Comparison of ENCODE assay signal across 9 cellular contexts in genomic region chr22:26658671-26659478, GRCh38. TPM values are rescaled to one million over a fixed set of nuclear protein-coding genes. Genes with fewer than 3 reads are reported as not detected.
A peak's percentile ranks its signal among the peaks of the same experiment; 100 is the strongest.
DNase-seq lines count a peak whose midpoint lies in the region; ATAC-seq and TF ChIP-seq lines count a peak whose summit lies in the region.
"Had no signal": no experiment of that assay in that cellular context is flagged by ENCODE, and none has a peak within 500 bp of the region (broad histone marks: within the 10 kb centered on the region; RNA-seq: fewer than 3 reads in every experiment).

No MANE protein-coding gene starts in this region.

- no peaks in the 10 kb centered on the region for H3K27me3 Mint-ChIP-seq in CD8-positive, alpha-beta memory T cell
- no peaks in the 10 kb centered on the region for H3K27me3 Mint-ChIP-seq in activated naive CD8-positive, alpha-beta T cell

- H3K27ac Mint-ChIP-seq in CD8-positive, alpha-beta memory T cell: peak overlapping the region; percentile 78 to 98 (median 94)
- peak overlapping the region; percentile 83 for H3K27ac Mint-ChIP-seq in activated naive CD8-positive, alpha-beta T cell

- peak; percentile 51 to 87 (median 61) for DNase-seq in CD8-positive, alpha-beta memory T cell
- DNase-seq in NB4 (ENCODE audit: low read depth) (peak; percentile 84), SKM-1 (lab: John Stamatoyannopoulos, UW; ENCODE audit: unreplicated experiment) (peak; percentile 48), left cardiac atrium (peak; percentile 61), gastrocnemius medialis (peak; percentile 33 to 68)

- H3K9me3 Mint-ChIP-seq in CD8-positive, alpha-beta memory T cell: no peaks in the 10 kb centered on the region
- no peaks in the 10 kb centered on the region for H3K9me3 Mint-ChIP-seq in activated naive CD8-positive, alpha-beta T cell (ENCODE audit: low read depth)

- peaks cover 0 to 31% (median 0%) of the 10 kb centered on the region in 3 donors for H3K36me3 Mint-ChIP-seq in CD8-positive, alpha-beta memory T cell
- no peaks in the 10 kb centered on the region for H3K36me3 Mint-ChIP-seq in activated naive CD8-positive, alpha-beta T cell

- ATAC-seq in GM21723 (IDR thresholded peaks at IDR 0.05; ENCODE audit: unreplicated experiment): peak; percentile 68
- ATAC-seq in left cardiac atrium: peak; percentile 79 to 93
- peak; percentile 86 to 90 for ATAC-seq in gastrocnemius medialis
- no peak for ATAC-seq in HG03097 (IDR thresholded peaks at IDR 0.05; ENCODE audit: low FRiP score, unreplicated experiment)

- H3K4me1 ChIP-seq in CD8-positive, alpha-beta memory T cell (ENCODE audit: insufficient read depth, low read length): peaks cover 19% of the 10 kb centered on the region
- peaks cover 14 to 24% of the 10 kb centered on the region in 2 donors for H3K4me1 ChIP-seq in gastrocnemius medialis

- H3K4me3 ChIP-seq in CD8-positive, alpha-beta memory T cell (ENCODE audit: low read length): peak overlapping the region; percentile 93
- H3K4me3 ChIP-seq in NB4 (ENCODE audit: low read depth, low read length): peak overlapping the region; percentile 30
- H3K4me3 ChIP-seq in gastrocnemius medialis: peak overlapping the region in 3 of 4 donors; percentile 32 to 53 (median 40)

- peaks cover 31 to 58% (median 39%) of the 10 kb centered on the region in 3 donors for H3K4me1 Mint-ChIP-seq in CD8-positive, alpha-beta memory T cell
- H3K4me1 Mint-ChIP-seq in activated naive CD8-positive, alpha-beta T cell (ENCODE audit: low read depth): peaks cover 21% of the 10 kb centered on the region

- no peak for TF ChIP-seq CTCF in NB4 (IDR thresholded peaks at IDR 0.05; ENCODE audit: low read depth, low read length)
- no peak for TF ChIP-seq CTCF in gastrocnemius medialis (IDR thresholded peaks at IDR 0.05 in 4 of 5, conservative IDR thresholded peaks at IDR 0.05 in 1 of 5)

- H3K9me3 ChIP-seq in CD8-positive, alpha-beta memory T cell (ENCODE audit: low read length): no peaks in the 10 kb centered on the region
- no peaks in the 10 kb centered on the region for H3K9me3 ChIP-seq in gastrocnemius medialis

- intact Hi-C loops in left cardiac atrium (cut with DNase I): no loop called here
- intact Hi-C loops in gastrocnemius medialis (cut with DNase I; ENCODE audit: low total_unique reads): no loop called here

- CTCF ChIA-PET in CD8-positive, alpha-beta memory T cell (lab: Charles Lee): interaction anchor here (1.0 kb wide), 1 partner anchor 156 kb away, joined by 3 read pairs; no protein-coding TSS in a partner anchor

- H3K36me3 ChIP-seq in CD8-positive, alpha-beta memory T cell (ENCODE audit: insufficient read depth, low read length): no peaks in the 10 kb centered on the region
- no peaks in the 10 kb centered on the region for H3K36me3 ChIP-seq in gastrocnemius medialis

- TF ChIP-seq POLR2A in NB4 (IDR thresholded peaks at IDR 0.05; ENCODE audit: extremely low read depth, insufficient read length) (no peak), gastrocnemius medialis (IDR thresholded peaks at IDR 0.05) (no peak)

- peak overlapping the region; percentile 38 for H3K27ac ChIP-seq in CD8-positive, alpha-beta memory T cell (ENCODE audit: low read depth, low read length)
- H3K27ac ChIP-seq in gastrocnemius medialis: no peak overlapping the region

- no peaks in the 10 kb centered on the region for H3K27me3 ChIP-seq in CD8-positive, alpha-beta memory T cell (ENCODE audit: insufficient read depth, low read length, poor library complexity, severe bottlenecking)
- peaks cover 36 to 46% (median 36%) of the 10 kb centered on the region in 3 donors for H3K27me3 ChIP-seq in gastrocnemius medialis

- H3K4me3 Mint-ChIP-seq in CD8-positive, alpha-beta memory T cell: peak overlapping the region; percentile 92 to 99 (median 96)
- H3K4me3 Mint-ChIP-seq in activated naive CD8-positive, alpha-beta T cell: peak overlapping the region; percentile 91

- POLR2A ChIA-PET in CD8-positive, alpha-beta memory T cell (lab: Charles Lee): interaction anchor here (1.0 to 1.4 kb wide), 2 partner anchors 14 to 15 kb away, joined by 5 to 7 read pairs; no protein-coding TSS in a partner anchor

- in situ Hi-C loops in gastrocnemius medialis (cut with MboI; ENCODE audit: low sequenced_read_pairs in 4 of 4): no loop called here

RNA-seq across cellular contexts. Expression of gene MIAT, which starts 1.5 kb away (rescaled TPM):
- total RNA-seq in CD8-positive, alpha-beta memory T cell: 10 to 100 TPM; 52.2 to 57.5 TPM
- 3.9 TPM for polyA plus RNA-seq in CD8-positive, alpha-beta memory T cell
- total RNA-seq in left cardiac atrium: 1 to 10 TPM; 1.8 to 1.9 TPM
- under 1 TPM in 3 of 4 donors, not detected in 1; 0.02 to 0.25 (median 0.07) TPM for total RNA-seq in gastrocnemius medialis

RNA-seq across cellular contexts. Expression of gene CRYBA4, which starts 37.1 kb away (rescaled TPM):
- total RNA-seq in CD8-positive, alpha-beta memory T cell: not detected
- not detected for polyA plus RNA-seq in CD8-positive, alpha-beta memory T cell
- total RNA-seq in left cardiac atrium (not detected), gastrocnemius medialis (not detected)
- total RNA-seq: T-helper 2 cell treated with Interferon-gamma antibody and Interleukin-4, amounts not matched to agents 100 ng/mL and 5 ng/mL, for 36 hours had no signal

RNA-seq across cellular contexts. Expression of gene CRYBB1, which starts 41.0 kb away (rescaled TPM):
- not detected for total RNA-seq in CD8-positive, alpha-beta memory T cell
- not detected for polyA plus RNA-seq in CD8-positive, alpha-beta memory T cell
- total RNA-seq in left cardiac atrium: 1 to 10 TPM in 1 of 2 donors, under 1 TPM in 1; 0.55 to 1.9 TPM
- under 1 TPM in 1 of 4 donors, not detected in 3; 0.97 TPM for total RNA-seq in gastrocnemius medialis
- total RNA-seq: T-helper 2 cell treated with Interferon-gamma antibody and Interleukin-4, amounts not matched to agents 100 ng/mL and 5 ng/mL, for 36 hours had no signal

Comparison
In these comparisons a context has a peak if more than half of its experiments do, and no peak if none do; other contexts are left out.
1. H3K4me3 ChIP-seq: peak in every context shown above with its lines; median percentile 93 in CD8-positive, alpha-beta memory T cell; 40 in gastrocnemius medialis; 30 in NB4.
2. RNA of gene MIAT, which starts 1.5 kb away (total RNA-seq): 52.2 to 57.5 TPM in CD8-positive, alpha-beta memory T cell; 1.8 to 1.9 TPM in left cardiac atrium and 0.02 to 0.25 TPM in gastrocnemius medialis; every median in the first group is over 10 times any median in the second.
3. Peak in every context shown above with its lines, with median percentiles within 50 percentile points of each other: DNase-seq.